In the genomic region with DNA sequence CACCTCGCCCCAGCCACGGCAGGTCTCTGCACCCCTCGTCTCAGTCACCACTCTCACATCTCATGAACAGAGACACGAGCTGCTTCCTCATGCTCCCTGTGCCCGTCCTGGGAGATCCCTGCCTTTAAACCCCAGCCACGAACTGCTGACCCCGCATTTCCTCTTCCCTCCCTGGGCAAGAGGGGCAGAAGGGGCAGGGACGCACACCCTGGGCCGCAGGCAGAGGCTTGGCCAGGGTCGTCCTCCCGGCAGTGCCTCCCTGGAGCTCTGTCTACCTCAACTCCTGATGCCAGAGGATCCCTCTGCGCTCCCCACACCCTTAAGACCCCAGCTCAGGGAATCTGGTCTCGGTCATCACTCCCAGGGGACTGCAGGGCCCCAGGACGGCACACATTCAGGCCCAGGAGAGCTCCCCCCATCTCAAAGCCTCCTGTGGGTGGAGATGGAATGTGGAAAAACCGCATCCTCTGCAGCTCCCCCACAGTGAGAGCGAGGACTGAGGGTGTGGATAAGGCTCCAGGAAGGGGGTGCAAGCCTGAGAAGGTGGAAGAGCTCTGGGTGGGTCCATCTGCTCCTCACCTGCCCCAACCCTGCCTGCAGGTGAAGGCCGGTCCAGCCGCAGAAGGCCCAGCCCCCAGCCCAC, we compare ENCODE assay signal across 9 cellular contexts. TPM values are rescaled to one million over a fixed set of nuclear protein-coding genes. Genes with fewer than 3 reads are reported as not detected.
A peak's percentile ranks its signal among the peaks of the same experiment; 100 is the strongest.
DNase-seq lines count a peak whose midpoint lies in the region; ATAC-seq and TF ChIP-seq lines count a peak whose summit lies in the region.
"Had no signal": no experiment of that assay in that cellular context is flagged by ENCODE, and none has a peak within 500 bp of the region (broad histone marks: within the 10 kb centered on the region; RNA-seq: fewer than 3 reads in every experiment).

No MANE protein-coding gene starts in this region.

- intact Hi-C loops in heart right ventricle (cut with DNase I), result loop anchor here in 1 of 10 donors (10.0 kb wide), 1 partner anchor 138 kb away; a partner anchor contains a TSS
- intact Hi-C loops in gastrocnemius medialis (cut with DNase I; ENCODE audit: low total_unique reads), result no loop called here

- H3K27ac ChIP-seq in WERI-Rb-1, result peak overlapping the region; percentile 95
- H3K27ac ChIP-seq in heart right ventricle, result peak overlapping the region in 4 of 10 donors; percentile 57 to 98 (median 75)
- peak overlapping the region in 1 of 4 donors; percentile 53 for H3K27ac ChIP-seq in gastrocnemius medialis

- no peak for TF ChIP-seq CTCF in WERI-Rb-1 (IDR thresholded peaks at IDR 0.05; ENCODE audit: low read depth, low read length)
- no peak for TF ChIP-seq CTCF in heart right ventricle (IDR thresholded peaks at IDR 0.05)
- TF ChIP-seq CTCF in gastrocnemius medialis (IDR thresholded peaks at IDR 0.05 in 4 of 5, conservative IDR thresholded peaks at IDR 0.05 in 1 of 5), result no peak

- ATAC-seq in heart right ventricle, result peak in 5 of 8 donors; percentile 8 to 40 (median 14)
- ATAC-seq in gastrocnemius medialis, result no peak
- ATAC-seq in GM18909 (IDR thresholded peaks at IDR 0.05; ENCODE audit: poor library complexity, unreplicated experiment), result no peak

- 66 to 68% methylated on average over 18 of the region's 18 CpGs for WGBS in heart right ventricle, 2 donors

- H3K27me3 ChIP-seq in WERI-Rb-1 (ENCODE audit: insufficient read depth, low read depth, severe bottlenecking) (no peaks in the 10 kb centered on the region), heart right ventricle (no peaks in the 10 kb centered on the region), gastrocnemius medialis (no peaks in the 10 kb centered on the region)
- H3K27me3 ChIP-seq: adrenal gland had no signal

- H3K4me1 ChIP-seq in heart right ventricle (peaks cover 3 to 79% (median 20%) of the 10 kb centered on the region in 9 donors), gastrocnemius medialis (peaks cover 12 to 18% of the 10 kb centered on the region in 2 donors)

- H3K9me3 ChIP-seq in WERI-Rb-1 (ENCODE audit: severe bottlenecking), result no peaks in the 10 kb centered on the region
- no peaks in the 10 kb centered on the region for H3K9me3 ChIP-seq in heart right ventricle
- H3K9me3 ChIP-seq in gastrocnemius medialis, result no peaks in the 10 kb centered on the region
- H3K9me3 ChIP-seq: adrenal gland had no signal

- peak overlapping the region; percentile 76 for H3K4me3 ChIP-seq in WERI-Rb-1 (ENCODE audit: low read depth, low read length)
- H3K4me3 ChIP-seq in heart right ventricle, result peak overlapping the region in 9 of 10 donors; percentile 64 to 81 (median 74)
- H3K4me3 ChIP-seq in gastrocnemius medialis, result peak overlapping the region; percentile 64 to 86 (median 72)

- in situ Hi-C loops in gastrocnemius medialis (cut with MboI; ENCODE audit: low sequenced_read_pairs in 4 of 4), result no loop called here

- no peak for TF ChIP-seq POLR2A in gastrocnemius medialis (IDR thresholded peaks at IDR 0.05)

- peaks cover 12% of the 10 kb centered on the region for H3K36me3 ChIP-seq in WERI-Rb-1
- H3K36me3 ChIP-seq in heart right ventricle, result no peaks in the 10 kb centered on the region
- H3K36me3 ChIP-seq in gastrocnemius medialis, result no peaks in the 10 kb centered on the region
- H3K36me3 ChIP-seq: adrenal gland had no signal

- DNase-seq in NCI-H82 (lab: John Stamatoyannopoulos, UW) (peak; percentile 5), NCI-H82 treated with DMSO at 0.1 percent for 48 hours (lab: John Stamatoyannopoulos, UW; ENCODE audit: unreplicated experiment) (no peak), WERI-Rb-1 (no peak), heart right ventricle (no peak), gastrocnemius medialis (no peak), pons (ENCODE audit: low spot score) (no peak), NCI-H1436 treated with DMSO at 0.1 percent for 48 hours (lab: John Stamatoyannopoulos, UW) (no peak)

RNA-seq across cellular contexts. Expression of a gene that starts 1.2 kb away (rescaled TPM):
- total RNA-seq in heart right ventricle (10 to 100 TPM in 5 of 10 donors, 1 to 10 TPM in 5; 5.6 to 24.1 (median 10.5) TPM), gastrocnemius medialis (10 to 100 TPM in 2 of 4 donors, 1 to 10 TPM in 2; 5.1 to 23.7 (median 9.8) TPM)
- polyA plus RNA-seq in heart right ventricle, result 10 to 100 TPM; 10.2 to 42.9 TPM

Comparison
In these comparisons a context has a peak if more than half of its experiments do, and no peak if none do; other contexts are left out.
1. ATAC-seq: peak in heart right ventricle (5 of 8); none in gastrocnemius medialis (0 of 2) and GM18909 (single experiment).
2. Peak in every context shown above with its lines, with median percentiles within 50 percentile points of each other: H3K4me3 ChIP-seq.